In the genomic region with DNA sequence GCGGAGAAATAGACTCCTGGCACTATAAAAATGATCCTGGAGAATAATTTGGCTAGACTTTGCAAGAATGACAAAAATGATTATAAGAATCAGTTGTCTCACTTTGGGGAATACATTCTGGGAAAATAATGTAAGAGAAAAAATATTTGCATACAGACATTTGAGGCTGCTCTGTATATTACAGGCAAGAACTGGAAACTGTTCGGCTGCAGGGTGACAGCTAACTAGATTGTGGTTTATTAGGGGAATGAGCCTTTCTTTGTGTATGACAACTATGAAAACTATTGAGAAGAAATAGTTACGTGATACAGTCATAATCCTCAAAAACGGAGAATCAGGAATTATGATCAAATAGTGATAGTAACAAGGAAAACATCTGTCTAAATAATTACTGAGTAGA, we compare ENCODE assay signal across 17 cellular contexts. TPM values are rescaled to one million over a fixed set of nuclear protein-coding genes. Genes with fewer than 3 reads are reported as not detected.
A peak's percentile ranks its signal among the peaks of the same experiment; 100 is the strongest.
DNase-seq lines count a peak whose midpoint lies in the region; TF ChIP-seq lines count a peak whose summit lies in the region.
"Had no signal": no experiment of that assay in that cellular context is flagged by ENCODE, and none has a peak within 500 bp of the region (broad histone marks: within the 10 kb centered on the region; RNA-seq: fewer than 3 reads in every experiment).

No MANE protein-coding gene starts in this region.

- H3K79me2 ChIP-seq in ACC112 (ENCODE audit: control insufficient read depth, insufficient read depth, low read length, unreplicated experiment): peaks cover 32% of the 10 kb centered on the region

- no peaks in the 10 kb centered on the region for H3K9me3 Mint-ChIP-seq in HFFc6
- H3K9me3 Mint-ChIP-seq: activated T-helper 1 cell treated with anti-CD3 and anti-CD28 coated beads, Interleukin-12 subunit alpha, Interleukin-12 subunit beta, Interleukin-2, Interleukin-4 antibody, amounts not matched to agents 30 ng/mL and 10 ng/mL and 1 ng/mL, durations not matched to agents 14 hours and 24 hours and 36 hours; type B pancreatic cell had no signal

- DNase-seq in HFFc6 (peak; percentile 93), astrocyte of the spinal cord (ENCODE audit: low read depth, low spot score) (peak; percentile 70), iris pigment epithelial cell (ENCODE audit: low read depth) (peak; percentile 86), medulla oblongata (ENCODE audit: extremely low spot score) (no peak), GM19238 (ENCODE audit: insufficient read length, low spot score) (no peak), coronary artery (ENCODE audit: low spot score) (no peak), cardiac septum (ENCODE audit: low spot score) (no peak)
- DNase-seq: activated CD4-positive, alpha-beta T cell treated with anti-CD3 and anti-CD28 coated beads for 1 hour; central memory CD4-positive, alpha-beta T cell; foreskin melanocyte; left colon; NCI-H187; nephron progenitor cell had no signal

- peak overlapping the region; percentile 44 for H3K4me3 Mint-ChIP-seq in HFFc6
- H3K4me3 Mint-ChIP-seq: activated T-helper 1 cell treated with anti-CD3 and anti-CD28 coated beads, Interleukin-12 subunit alpha, Interleukin-12 subunit beta, Interleukin-2, Interleukin-4 antibody, amounts not matched to agents 30 ng/mL and 10 ng/mL and 1 ng/mL, durations not matched to agents 14 hours and 24 hours and 36 hours; B cell; nephron progenitor cell; type B pancreatic cell had no signal

- TF ChIP-seq CTCF in HFFc6 (IDR thresholded peaks at IDR 0.05) (no peak), astrocyte of the spinal cord (IDR thresholded peaks at IDR 0.05; ENCODE audit: low read depth, low read length) (no peak), coronary artery (IDR thresholded peaks at IDR 0.05) (no peak)

- H3K27ac Mint-ChIP-seq in HFFc6: peak overlapping the region; percentile 80
- H3K27ac Mint-ChIP-seq: activated T-helper 1 cell treated with anti-CD3 and anti-CD28 coated beads, Interleukin-12 subunit alpha, Interleukin-12 subunit beta, Interleukin-2, Interleukin-4 antibody, amounts not matched to agents 30 ng/mL and 10 ng/mL and 1 ng/mL, durations not matched to agents 14 hours and 24 hours and 36 hours; B cell; nephron progenitor cell; type B pancreatic cell had no signal

- peak overlapping the region; percentile 96 for H3K27ac ChIP-seq in ACC112 (ENCODE audit: low read depth, low read length)
- H3K27ac ChIP-seq in coronary artery: no peak overlapping the region

- H3K27me3 Mint-ChIP-seq in HFFc6 (ENCODE audit: insufficient read depth): peaks cover 2% of the 10 kb centered on the region; the same call in 1 of the 2 replicates
- H3K27me3 Mint-ChIP-seq: B cell had no signal

- H3K27me3 ChIP-seq in ACC112 (ENCODE audit: insufficient read depth, low read length): no peaks in the 10 kb centered on the region

- intact Hi-C loops in cardiac septum (cut with DNase I): no loop called here

- H2AFZ ChIP-seq in ACC112 (ENCODE audit: low read length, unreplicated experiment): no peak overlapping the region

- H3K4me3 ChIP-seq in ACC112 (ENCODE audit: low read depth, low read length) (peak overlapping the region; percentile 50), astrocyte of the spinal cord (ENCODE audit: low read depth, low read length) (no peak overlapping the region), coronary artery (no peak overlapping the region)

- H3K4me1 ChIP-seq in ACC112 (ENCODE audit: control insufficient read depth, insufficient read depth, low read length, unreplicated experiment): peaks cover 31% of the 10 kb centered on the region

- H3K4me1 Mint-ChIP-seq in HFFc6 (ENCODE audit: low read depth): peaks cover 61% of the 10 kb centered on the region
- H3K4me1 Mint-ChIP-seq: nephron progenitor cell had no signal

- H3K36me3 ChIP-seq in ACC112 (ENCODE audit: insufficient read depth, low read length): peaks cover 14% of the 10 kb centered on the region; the same call in 1 of the 2 replicates

- peaks cover 23% of the 10 kb centered on the region for H3K36me3 Mint-ChIP-seq in HFFc6 (ENCODE audit: low read depth)

- in situ Hi-C loops in astrocyte of the spinal cord (cut with HindIII; ENCODE audit: low sequenced_read_pairs): no loop called here

RNA-seq across cellular contexts. Expression of a gene that starts 8.6 kb away (rescaled TPM):
- total RNA-seq in HFFc6 (2021; fragmentation: NEBNext Ultra II Directional; extraction: Animal tissue kit (Norgen Biotek cat#: 25700)): 10 to 100 TPM; 17.8 to 20.6 (median 19.4) TPM
- total RNA-seq in cardiac septum: 16.6 TPM

RNA-seq across cellular contexts. Expression of a gene that starts 33.0 kb away (rescaled TPM):
- total RNA-seq in HFFc6 (2021; fragmentation: NEBNext Ultra II Directional; extraction: Animal tissue kit (Norgen Biotek cat#: 25700)): 1,000 to 10,000 TPM in 4 of 6 experiments, 100 to 1,000 TPM in 2; 906 to 2,092 (median 1,052) TPM
- total RNA-seq in cardiac septum: 27.2 TPM

Comparison
In these comparisons a context has a peak if more than half of its experiments do, and no peak if none do; other contexts are left out.
1. DNase-seq: peak in HFFc6 (single experiment), astrocyte of the spinal cord (single experiment) and iris pigment epithelial cell (single experiment); none in medulla oblongata (single experiment), GM19238 (single experiment), coronary artery (single experiment) and cardiac septum (single experiment).
2. RNA of a gene that starts 33.0 kb away (total RNA-seq): 906 to 2,092 TPM in HFFc6; 27.2 TPM in cardiac septum (single experiment); every median in the first group is over 10 times any median in the second.